In genomic region chr1:170670751-170671628, GRCh38 we compare ENCODE assay signal across 8 cellular contexts. TPM values are rescaled to one million over a fixed set of nuclear protein-coding genes. Genes with fewer than 3 reads are reported as not detected.
DNase-seq lines count a peak whose midpoint lies in the region; ATAC-seq and TF ChIP-seq lines count a peak whose summit lies in the region.

No MANE protein-coding gene starts in this region.

- H3K36me3 ChIP-seq in H7 (replicated peaks; ENCODE audit: control insufficient read depth, insufficient read depth, low read length) (no peaks in the 10 kb centered on the region), ascending aorta (peaks cover 0 to 10% of the 10 kb centered on the region in 2 donors)

- peak; percentile 53 to 67 (median 55) for TF ChIP-seq CTCF in ascending aorta (IDR thresholded peaks at IDR 0.05)

- H3K27me3 Mint-ChIP-seq in natural killer cell treated with Interleukin-12 subunit alpha and Interleukin-12 subunit beta and Interleukin-15 and Interleukin-18, amount 100 ng/mL, for 72 hours = peaks cover 62 to 85% of the 10 kb centered on the region in 2 donors

- H3K4me3 Mint-ChIP-seq in stimulated activated effector memory CD8-positive, alpha-beta T cell treated with anti-CD3 and anti-CD28 coated beads, Interleukin-12 subunit alpha, Interleukin-12 subunit beta, amount 100 ng/mL, for 72 hours = no peak overlapping the region
- H3K4me3 Mint-ChIP-seq in natural killer cell treated with Interleukin-12 subunit alpha and Interleukin-12 subunit beta and Interleukin-15 and Interleukin-18, amount 100 ng/mL, for 72 hours = no peak overlapping the region

- no peak for ATAC-seq in stimulated activated effector memory CD8-positive, alpha-beta T cell treated with anti-CD3 and anti-CD28 coated beads, Interleukin-12 subunit alpha, Interleukin-12 subunit beta, amount 100 ng/mL, for 72 hours
- ATAC-seq in natural killer cell treated with Interleukin-12 subunit alpha and Interleukin-12 subunit beta and Interleukin-15 and Interleukin-18, amount 100 ng/mL, for 72 hours = no peak
- ATAC-seq in HG03135 (IDR thresholded peaks at IDR 0.05; ENCODE audit: unreplicated experiment) = no peak

- H3K4me3 ChIP-seq in H7 (ENCODE audit: insufficient read depth, low read depth, low read length) = no peak overlapping the region
- H3K4me3 ChIP-seq in ascending aorta = peak overlapping the region in 1 of 2 donors; percentile 23

- DNase-seq in H7 (peak; percentile 72), ascending aorta (ENCODE audit: low spot score in 2 of 2) (no peak), iris pigment epithelial cell (ENCODE audit: low read depth) (peak; percentile 75), GF-D8 (lab: John Stamatoyannopoulos, UW) (no peak), DMS153 (lab: John Stamatoyannopoulos, UW) (no peak)
- DNase-seq in stimulated activated effector memory CD8-positive, alpha-beta T cell treated with anti-CD3 and anti-CD28 coated beads, Interleukin-12 subunit alpha, Interleukin-12 subunit beta, amount 100 ng/mL, for 72 hours (ENCODE audit: low spot score in 2 of 2) = peak; percentile 24 to 59
- no peak for DNase-seq in natural killer cell treated with Interleukin-12 subunit alpha and Interleukin-12 subunit beta and Interleukin-15 and Interleukin-18, amount 100 ng/mL, for 72 hours (ENCODE audit: low spot score)

- H3K4me1 Mint-ChIP-seq in stimulated activated effector memory CD8-positive, alpha-beta T cell treated with anti-CD3 and anti-CD28 coated beads, Interleukin-12 subunit alpha, Interleukin-12 subunit beta, amount 100 ng/mL, for 72 hours = peaks cover 21% of the 10 kb centered on the region
- peaks cover 0 to 7% of the 10 kb centered on the region in 2 donors for H3K4me1 Mint-ChIP-seq in natural killer cell treated with Interleukin-12 subunit alpha and Interleukin-12 subunit beta and Interleukin-15 and Interleukin-18, amount 100 ng/mL, for 72 hours (ENCODE audit: low read depth in 2 of 2)

- H3K9me3 ChIP-seq in ascending aorta = no peaks in the 10 kb centered on the region

- no peaks in the 10 kb centered on the region for H3K9me3 Mint-ChIP-seq in stimulated activated effector memory CD8-positive, alpha-beta T cell treated with anti-CD3 and anti-CD28 coated beads, Interleukin-12 subunit alpha, Interleukin-12 subunit beta, amount 100 ng/mL, for 72 hours
- H3K9me3 Mint-ChIP-seq in natural killer cell treated with Interleukin-12 subunit alpha and Interleukin-12 subunit beta and Interleukin-15 and Interleukin-18, amount 100 ng/mL, for 72 hours = no peaks in the 10 kb centered on the region

- no peaks in the 10 kb centered on the region for H3K36me3 Mint-ChIP-seq in stimulated activated effector memory CD8-positive, alpha-beta T cell treated with anti-CD3 and anti-CD28 coated beads, Interleukin-12 subunit alpha, Interleukin-12 subunit beta, amount 100 ng/mL, for 72 hours
- peaks cover 5% of the 10 kb centered on the region for H3K36me3 Mint-ChIP-seq in natural killer cell treated with Interleukin-12 subunit alpha and Interleukin-12 subunit beta and Interleukin-15 and Interleukin-18, amount 100 ng/mL, for 72 hours

- H3K4me1 ChIP-seq in ascending aorta = peaks cover 0 to 12% of the 10 kb centered on the region in 2 donors

- intact Hi-C loops in ascending aorta (cut with DNase I) = no loop called here

- H3K27me3 ChIP-seq in H7 (ENCODE audit: control insufficient read depth, insufficient read depth, low read length) (peaks cover 54% of the 10 kb centered on the region), ascending aorta (no peaks in the 10 kb centered on the region)

- peak overlapping the region; percentile 38 for H3K27ac Mint-ChIP-seq in stimulated activated effector memory CD8-positive, alpha-beta T cell treated with anti-CD3 and anti-CD28 coated beads, Interleukin-12 subunit alpha, Interleukin-12 subunit beta, amount 100 ng/mL, for 72 hours
- H3K27ac Mint-ChIP-seq in natural killer cell treated with Interleukin-12 subunit alpha and Interleukin-12 subunit beta and Interleukin-15 and Interleukin-18, amount 100 ng/mL, for 72 hours = no peak overlapping the region

- peak overlapping the region in 1 of 2 donors; percentile 17 for H3K27ac ChIP-seq in ascending aorta

RNA-seq across cellular contexts. Expression of gene PRRX1, which starts 7.1 kb away (rescaled TPM):
- not detected in 2 replicates for total RNA-seq in H7 (2014; rRNA removed; shearing (Covaris generic))
- total RNA-seq in ascending aorta = 123 TPM
- not detected for total RNA-seq in natural killer cell treated with Interleukin-12 subunit alpha and Interleukin-12 subunit beta and Interleukin-15 and Interleukin-18, amount 100 ng/mL, for 72 hours

Comparison
In these comparisons a context has a peak if more than half of its experiments do, and no peak if none do; other contexts are left out.
1. DNase-seq: peak in H7 (single experiment), iris pigment epithelial cell (single experiment) and stimulated activated effector memory CD8-positive, alpha-beta T cell treated with anti-CD3 and anti-CD28 coated beads, Interleukin-12 subunit alpha, Interleukin-12 subunit beta, amount 100 ng/mL, for 72 hours (2 of 2); none in ascending aorta (0 of 2), natural killer cell treated with Interleukin-12 subunit alpha and Interleukin-12 subunit beta and Interleukin-15 and Interleukin-18, amount 100 ng/mL, for 72 hours (single experiment), GF-D8 (single experiment) and DMS153 (single experiment).
2. RNA of gene PRRX1, which starts 7.1 kb away (total RNA-seq): 123 TPM in ascending aorta (single experiment); not detected in H7 and not detected in natural killer cell treated with Interleukin-12 subunit alpha and Interleukin-12 subunit beta and Interleukin-15 and Interleukin-18, amount 100 ng/mL, for 72 hours; every median in the first group is over 100 times any median in the second.